ENCODE assay signal across 25 cellular contexts in the genomic region with DNA sequence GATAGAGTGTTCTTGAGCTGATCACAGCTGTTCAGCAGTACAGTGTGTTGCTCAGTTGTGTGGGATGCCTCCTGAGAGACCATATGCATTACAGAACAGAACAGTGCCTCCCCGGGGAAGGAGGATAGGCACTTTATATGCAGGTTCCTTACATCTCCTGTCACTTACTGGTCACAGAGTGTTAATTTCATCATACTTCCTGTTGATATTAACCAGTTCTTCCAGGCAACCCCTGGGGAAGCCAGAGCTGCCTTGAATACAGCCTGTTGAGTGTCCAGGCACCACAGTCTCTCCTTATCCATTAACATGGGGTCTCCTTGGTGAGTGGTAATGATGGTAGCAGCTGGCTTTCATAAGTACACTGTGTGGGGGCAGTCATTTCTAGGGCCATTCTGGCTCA.
A peak's percentile ranks its signal among the peaks of the same experiment; 100 is the strongest.
DNase-seq lines count a peak whose midpoint lies in the region; ATAC-seq, FAIRE-seq and TF ChIP-seq lines count a peak whose summit lies in the region.
"Had no signal": no experiment of that assay in that cellular context is flagged by ENCODE, and none has a peak within 500 bp of the region (broad histone marks: within the 10 kb centered on the region; RNA-seq: fewer than 3 reads in every experiment).

No MANE protein-coding gene starts in this region.

- H3K27me3 Mint-ChIP-seq in activated CD8-positive, alpha-beta memory T cell treated with anti-CD3 and anti-CD28 coated beads, Interleukin-2, amount 10 ng/mL, durations not matched to agents 7 days and 5 days: no peaks in the 10 kb centered on the region
- H3K27me3 Mint-ChIP-seq in progenitor cell of endocrine pancreas: no peaks in the 10 kb centered on the region
- H3K27me3 Mint-ChIP-seq: activated CD4-positive, alpha-beta T cell treated with anti-CD3 and anti-CD28 coated beads, Interleukin-2, amount 10 ng/mL, durations not matched to agents 7 days and 5 days; memory B cell; stimulated activated naive B cell treated with anti-CD40 and anti-IgM and Interleukin-4, amounts not matched to agents 10 μg/mL and 1 μg/mL and 100 μg/mL, for 72 hours had no signal

- H3K27ac ChIP-seq in right cardiac atrium (ENCODE audit: low read length): peak overlapping the region; percentile 52
- H3K27ac ChIP-seq: GM23248, SK-N-MC, uterus, WERI-Rb-1 had no signal

- no peak overlapping the region for H3K4me3 ChIP-seq in right cardiac atrium (ENCODE audit: low read length)
- H3K4me3 ChIP-seq: GM23248, SK-N-MC, uterus had no signal

- H3K4me3 Mint-ChIP-seq in activated CD8-positive, alpha-beta memory T cell treated with anti-CD3 and anti-CD28 coated beads, Interleukin-2, amount 10 ng/mL, durations not matched to agents 7 days and 5 days: no peak overlapping the region
- no peak overlapping the region for H3K4me3 Mint-ChIP-seq in progenitor cell of endocrine pancreas (ENCODE audit: low read depth)
- H3K4me3 Mint-ChIP-seq: activated CD4-positive, alpha-beta T cell treated with anti-CD3 and anti-CD28 coated beads, Interleukin-2, amount 10 ng/mL, durations not matched to agents 7 days and 5 days; memory B cell; neural crest cell; stimulated activated naive B cell treated with anti-CD40 and anti-IgM and Interleukin-4, amounts not matched to agents 10 μg/mL and 1 μg/mL and 100 μg/mL, for 72 hours had no signal

- no peaks in the 10 kb centered on the region for H3K27me3 ChIP-seq in right cardiac atrium (ENCODE audit: control insufficient read depth, insufficient read depth)
- H3K27me3 ChIP-seq: uterus had no signal

- TF ChIP-seq CTCF in progenitor cell of endocrine pancreas (IDR thresholded peaks at IDR 0.05; ENCODE audit: unreplicated experiment): no peak

- H3K4me1 ChIP-seq in right cardiac atrium (ENCODE audit: control insufficient read depth, insufficient read depth, low read length): peaks cover 1% of the 10 kb centered on the region
- H3K4me1 ChIP-seq: uterus had no signal

- peak; percentile 23 for FAIRE-seq in urothelium cell line (lab: Jason Lieb, UNC)
- FAIRE-seq: GM12891 had no signal

- no peaks in the 10 kb centered on the region for H3K36me3 Mint-ChIP-seq in activated CD8-positive, alpha-beta memory T cell treated with anti-CD3 and anti-CD28 coated beads, Interleukin-2, amount 10 ng/mL, durations not matched to agents 7 days and 5 days
- no peaks in the 10 kb centered on the region for H3K36me3 Mint-ChIP-seq in progenitor cell of endocrine pancreas (ENCODE audit: insufficient read depth)
- H3K36me3 Mint-ChIP-seq: memory B cell; stimulated activated naive B cell treated with anti-CD40 and anti-IgM and Interleukin-4, amounts not matched to agents 10 μg/mL and 1 μg/mL and 100 μg/mL, for 72 hours had no signal

- 38% methylated on average over 1 of the region's 1 CpG for WGBS in right cardiac atrium

- H3K9me3 ChIP-seq in right cardiac atrium (ENCODE audit: control insufficient read depth, low read length): no peaks in the 10 kb centered on the region
- H3K9me3 ChIP-seq: uterus had no signal

- CTCF ChIA-PET in activated CD8-positive, alpha-beta memory T cell treated with anti-CD3 and anti-CD28 coated beads, Interleukin-2, amount 10 ng/mL, durations not matched to agents 7 days and 5 days (lab: Charles Lee): no interaction called here

- peak; percentile 7 for ATAC-seq in Right ventricle myocardium superior (ENCODE audit: poor library complexity)
- ATAC-seq in right cardiac atrium: peak; percentile 49 to 53
- ATAC-seq in activated CD8-positive, alpha-beta memory T cell treated with anti-CD3 and anti-CD28 coated beads, Interleukin-2, amount 10 ng/mL, durations not matched to agents 7 days and 5 days: no peak
- ATAC-seq in HG03432 (IDR thresholded peaks at IDR 0.05; ENCODE audit: unreplicated experiment): no peak
- ATAC-seq: stimulated activated naive B cell treated with anti-CD40 and anti-IgM and Interleukin-4, amounts not matched to agents 10 μg/mL and 1 μg/mL and 100 μg/mL, for 72 hours had no signal

- intact Hi-C loops in Right ventricle myocardium superior (cut with DNase I): no loop called here
- intact Hi-C loops in cardiac septum (cut with DNase I): no loop called here
- intact Hi-C loops in right cardiac atrium (cut with DNase I): no loop called here

- DNase-seq in Right ventricle myocardium superior (no peak), cardiac septum (ENCODE audit: low spot score) (no peak), SK-N-DZ (ENCODE audit: low spot score) (peak; percentile 75), right cardiac atrium (peak in 1 of 3 donors; percentile 9), urothelium cell line (ENCODE audit: low spot score) (no peak), progenitor cell of endocrine pancreas (ENCODE audit: low spot score, unreplicated experiment) (no peak)
- DNase-seq in activated CD8-positive, alpha-beta memory T cell treated with anti-CD3 and anti-CD28 coated beads, Interleukin-2, amount 10 ng/mL, durations not matched to agents 7 days and 5 days: no peak
- DNase-seq: activated CD4-positive, alpha-beta T cell treated with anti-CD3 and anti-CD28 coated beads, Interleukin-2, amount 10 ng/mL, durations not matched to agents 7 days and 5 days; activated naive CD4-positive, alpha-beta T cell; activated T-cell treated with anti-CD3 and anti-CD28 coated beads, Interleukin-2, amount 50 U/mL, for 48 hours; dermis blood vessel endothelial cell; GM23248; NCI-H1105; NCI-H2029 treated with DMSO at 0.1 percent for 48 hours; NCI-H774; RPMI8226; stimulated activated CD4-positive, alpha-beta T cell treated with anti-CD3 and anti-CD28 coated beads, Interleukin-15, amount 100 ng/mL, for 24 hours; stimulated activated naive B cell treated with anti-CD40 and anti-IgM and Interleukin-4, amounts not matched to agents 10 μg/mL and 1 μg/mL and 100 μg/mL, for 72 hours; uterus; WERI-Rb-1 had no signal

- no peak overlapping the region for H3K27ac Mint-ChIP-seq in activated CD8-positive, alpha-beta memory T cell treated with anti-CD3 and anti-CD28 coated beads, Interleukin-2, amount 10 ng/mL, durations not matched to agents 7 days and 5 days
- H3K27ac Mint-ChIP-seq in progenitor cell of endocrine pancreas: no peak overlapping the region
- H3K27ac Mint-ChIP-seq: activated CD4-positive, alpha-beta T cell treated with anti-CD3 and anti-CD28 coated beads, Interleukin-2, amount 10 ng/mL, durations not matched to agents 7 days and 5 days; memory B cell; stimulated activated naive B cell treated with anti-CD40 and anti-IgM and Interleukin-4, amounts not matched to agents 10 μg/mL and 1 μg/mL and 100 μg/mL, for 72 hours had no signal

- no peaks in the 10 kb centered on the region for H3K4me1 Mint-ChIP-seq in activated CD8-positive, alpha-beta memory T cell treated with anti-CD3 and anti-CD28 coated beads, Interleukin-2, amount 10 ng/mL, durations not matched to agents 7 days and 5 days
- H3K4me1 Mint-ChIP-seq in progenitor cell of endocrine pancreas (ENCODE audit: low read depth): peaks cover 12% of the 10 kb centered on the region
- H3K4me1 Mint-ChIP-seq: activated CD4-positive, alpha-beta T cell treated with anti-CD3 and anti-CD28 coated beads, Interleukin-2, amount 10 ng/mL, durations not matched to agents 7 days and 5 days; memory B cell; neural crest cell; stimulated activated naive B cell treated with anti-CD40 and anti-IgM and Interleukin-4, amounts not matched to agents 10 μg/mL and 1 μg/mL and 100 μg/mL, for 72 hours had no signal

- H3K9me3 Mint-ChIP-seq in activated CD8-positive, alpha-beta memory T cell treated with anti-CD3 and anti-CD28 coated beads, Interleukin-2, amount 10 ng/mL, durations not matched to agents 7 days and 5 days (ENCODE audit: low read depth): no peaks in the 10 kb centered on the region
- H3K9me3 Mint-ChIP-seq in progenitor cell of endocrine pancreas (ENCODE audit: low read depth): no peaks in the 10 kb centered on the region
- H3K9me3 Mint-ChIP-seq: activated CD4-positive, alpha-beta T cell treated with anti-CD3 and anti-CD28 coated beads, Interleukin-2, amount 10 ng/mL, durations not matched to agents 7 days and 5 days; neural crest cell; stimulated activated naive B cell treated with anti-CD40 and anti-IgM and Interleukin-4, amounts not matched to agents 10 μg/mL and 1 μg/mL and 100 μg/mL, for 72 hours had no signal

Comparison
In these comparisons a context has a peak if more than half of its experiments do, and no peak if none do; other contexts are left out.
1. ATAC-seq: peak in Right ventricle myocardium superior (single experiment) and right cardiac atrium (2 of 2); none in activated CD8-positive, alpha-beta memory T cell treated with anti-CD3 and anti-CD28 coated beads, Interleukin-2, amount 10 ng/mL, durations not matched to agents 7 days and 5 days (single experiment) and HG03432 (single experiment).